ENCODE assay signal across 1 cellular context in genomic region chr3:186997061-186998054, GRCh38.
TF ChIP-seq lines count a peak whose summit lies in the region.

No MANE protein-coding gene starts in this region.

TF ChIP-seq in K562, 482 proteins besides CTCF, POLR2A, EP300 and RAD21 (continued from another document and continues in another):
- no peak for TF ChIP-seq REST (CRISPR knock-in tag; IDR thresholded peaks at IDR 0.05; ENCODE audit: low read depth)
- TF ChIP-seq RNF2 (IDR thresholded peaks at IDR 0.05), result no peak
- no peak for TF ChIP-seq POLR2G (IDR thresholded peaks at IDR 0.05; ENCODE audit: low read depth, low read length)
- TF ChIP-seq PCBP1 (IDR thresholded peaks at IDR 0.05; ENCODE audit: low read depth, low read length, poor library complexity, severe bottlenecking), result no peak
- TF ChIP-seq CEBPB (tag; IDR thresholded peaks at IDR 0.05), result peak; percentile 78
- TF ChIP-seq ZNF655 (CRISPR knock-in tag; IDR thresholded peaks at IDR 0.05), result no peak
- TF ChIP-seq STAT5A (IDR thresholded peaks at IDR 0.05; ENCODE audit: borderline replicate concordance, low read length), result peak; percentile 66; the same call in 1 of the 2 replicates
- peak; percentile 3; the same call in 1 of the 2 replicates for TF ChIP-seq MAFF (IDR thresholded peaks at IDR 0.05; ENCODE audit: low read length)
- peak; percentile 63; the same call in 1 of the 2 replicates for TF ChIP-seq POLR2AphosphoS5 (IDR thresholded peaks at IDR 0.05; ENCODE audit: control insufficient read depth, insufficient read depth, low read depth, low read length)
- no peak for TF ChIP-seq SNAPC5 (CRISPR knock-in tag; IDR thresholded peaks at IDR 0.05)
- no peak for TF ChIP-seq RBM14 (IDR thresholded peaks at IDR 0.05; ENCODE audit: borderline replicate concordance, insufficient read depth, low read depth, low read length)
- TF ChIP-seq NCOA4 (IDR thresholded peaks at IDR 0.05; ENCODE audit: partially characterized antibody), result no peak
- peak; percentile 72; the same call in 1 of the 2 replicates for TF ChIP-seq BHLHE40 (IDR thresholded peaks at IDR 0.05; ENCODE audit: low read length)
- TF ChIP-seq SMARCC2 (IDR thresholded peaks at IDR 0.05; ENCODE audit: low read depth), result peak; percentile 43; the same call in 1 of the 2 replicates
- no peak for TF ChIP-seq RBFOX2 (IDR thresholded peaks at IDR 0.05; ENCODE audit: low read depth, low read length)
- TF ChIP-seq SIN3A (IDR thresholded peaks at IDR 0.05; ENCODE audit: borderline replicate concordance in 2 of 2, control insufficient read depth in 1 of 2, low read depth in 2 of 2, low read length in 2 of 2), result no peak
- TF ChIP-seq FOXK2 (conservative IDR thresholded peaks at IDR 0.05 in 1 of 2, IDR thresholded peaks at IDR 0.05 in 1 of 2; ENCODE audit: low read depth in 2 of 2), result 0 out of 4 replicates have a peak, but pooled peaks of 1 of the 2 experiments have one; percentile 23
- TF ChIP-seq SNRNP70 (optimal IDR thresholded peaks at IDR 0.05; ENCODE audit: low read depth, low read length), result no peak
- TF ChIP-seq GATA2 (CRISPR knock-in tag; IDR thresholded peaks at IDR 0.05), result peak; percentile 57; the same call in 1 of the 2 replicates
- 0 out of 3 replicates have a peak, but pooled peaks of 1 of the 2 experiments have one; percentile 16 for TF ChIP-seq CBX3 (IDR thresholded peaks at IDR 0.05; ENCODE audit: borderline replicate concordance in 1 of 2, low read length in 2 of 2)
- peak in 1 of 2 experiments; percentile 10; a peak in 1 of 4 replicates for TF ChIP-seq MLLT1 (IDR thresholded peaks at IDR 0.05)
- TF ChIP-seq STAT5B (CRISPR knock-in tag; IDR thresholded peaks at IDR 0.05), result no peak
- no peak for TF ChIP-seq MAFG (tag; conservative IDR thresholded peaks at IDR 0.05)
- peak; percentile 87 for TF ChIP-seq DPF2 (IDR thresholded peaks at IDR 0.05)
- TF ChIP-seq HNRNPH1 (optimal IDR thresholded peaks at IDR 0.05; ENCODE audit: low read depth, low read length), result no peak
- TF ChIP-seq NR3C1 (CRISPR knock-in tag; IDR thresholded peaks at IDR 0.05), result no peak
- TF ChIP-seq ZNF586 (CRISPR knock-in tag; conservative IDR thresholded peaks at IDR 0.05), result no peak
- no peak for TF ChIP-seq PHF8 (IDR thresholded peaks at IDR 0.05; ENCODE audit: borderline replicate concordance, low read length)
- TF ChIP-seq TBL1XR1 (IDR thresholded peaks at IDR 0.05; ENCODE audit: low read length in 2 of 2), result peak in 1 of 2 experiments; percentile 80; a peak in 2 of 4 replicates
- peak in 1 of 2 experiments; percentile 74; a peak in 1 of 4 replicates for TF ChIP-seq ZNF639 (CRISPR knock-in tag; conservative IDR thresholded peaks at IDR 0.05 in 1 of 2, IDR thresholded peaks at IDR 0.05 in 1 of 2)
- peak in 1 of 2 experiments; percentile 53; a peak in 1 of 4 replicates for TF ChIP-seq ETV6 (IDR thresholded peaks at IDR 0.05; ENCODE audit: borderline replicate concordance in 1 of 2, low read depth in 2 of 2, low read length in 1 of 2)
- TF ChIP-seq ETV6 (CRISPR knock-in tag; IDR thresholded peaks at IDR 0.05; ENCODE audit: borderline replicate concordance), result no peak
- no peak for TF ChIP-seq YY1 (IDR thresholded peaks at IDR 0.05; ENCODE audit: borderline replicate concordance in 1 of 3, control insufficient read depth in 1 of 3, extremely low read depth in 1 of 3, insufficient read depth in 3 of 3, insufficient read length in 1 of 3, insufficient replicate concordance in 2 of 3, low read depth in 1 of 3, low read length in 2 of 3)
- no peak for TF ChIP-seq EWSR1 (IDR thresholded peaks at IDR 0.05; ENCODE audit: borderline replicate concordance, low read depth, partially characterized antibody)
- peak; percentile 84 for TF ChIP-seq TEAD4 (IDR thresholded peaks at IDR 0.05; ENCODE audit: low read length)
- TF ChIP-seq TEAD4 (CRISPR knock-in tag; IDR thresholded peaks at IDR 0.05; ENCODE audit: borderline replicate concordance), result no peak
- no peak for TF ChIP-seq HBP1 (CRISPR knock-in tag; IDR thresholded peaks at IDR 0.05)
- no peak for TF ChIP-seq USF2 (CRISPR knock-in tag; IDR thresholded peaks at IDR 0.05)
- TF ChIP-seq ZNF140 (CRISPR knock-in tag; IDR thresholded peaks at IDR 0.05), result no peak
- TF ChIP-seq CREB3 (tag; conservative IDR thresholded peaks at IDR 0.05; ENCODE audit: low read depth), result peak; percentile 43
- no peak for TF ChIP-seq TSC22D4 (tag; IDR thresholded peaks at IDR 0.05)
- peak; percentile 93 for TF ChIP-seq CREM (IDR thresholded peaks at IDR 0.05; ENCODE audit: low read depth)
- TF ChIP-seq ZNF644 (tag; IDR thresholded peaks at IDR 0.05; ENCODE audit: low read depth), result peak; percentile 34; the same call in 1 of the 2 replicates
- no peak for TF ChIP-seq SRSF9 (IDR thresholded peaks at IDR 0.05; ENCODE audit: borderline replicate concordance, low read depth, low read length)
- TF ChIP-seq ZNF717 (CRISPR knock-in tag; IDR thresholded peaks at IDR 0.05), result no peak
- no peak for TF ChIP-seq HDAC6 (IDR thresholded peaks at IDR 0.05; ENCODE audit: low read depth, low read length)
- TF ChIP-seq ILK (tag; IDR thresholded peaks at IDR 0.05; ENCODE audit: borderline replicate concordance, low read depth), result no peak
- no peak for TF ChIP-seq RBM15 (IDR thresholded peaks at IDR 0.05; ENCODE audit: insufficient read depth, low read length)
- no peak for TF ChIP-seq RAD51 (IDR thresholded peaks at IDR 0.05; ENCODE audit: borderline replicate concordance, low read depth)
- no peak for TF ChIP-seq ZNF561 (CRISPR knock-in tag; conservative IDR thresholded peaks at IDR 0.05)
- TF ChIP-seq CREB1 (IDR thresholded peaks at IDR 0.05), result peak; percentile 77; the same call in 1 of the 2 replicates
- peak; percentile 72 for TF ChIP-seq CREB1 (CRISPR knock-in tag; IDR thresholded peaks at IDR 0.05)
- peak; percentile 68; the same call in 1 of the 2 replicates for TF ChIP-seq MBD2 (IDR thresholded peaks at IDR 0.05; ENCODE audit: borderline replicate concordance, low read depth)
- no peak for TF ChIP-seq E2F6 (IDR thresholded peaks at IDR 0.05; ENCODE audit: borderline replicate concordance in 1 of 2, extremely low read depth in 1 of 2, insufficient read depth in 1 of 2, insufficient read length in 1 of 2, low read depth in 1 of 2, low read length in 1 of 2, poor library complexity in 1 of 2, severe bottlenecking in 1 of 2)
